In genomic region chr15:31179683-31180082, GRCh38 we compare ENCODE assay signal across 22 cellular contexts.
DNase-seq lines count a peak whose midpoint lies in the region; ATAC-seq and TF ChIP-seq lines count a peak whose summit lies in the region.
"Had no signal": no experiment of that assay in that cellular context is flagged by ENCODE, and none has a peak within 500 bp of the region (broad histone marks: within the 10 kb centered on the region; RNA-seq: fewer than 3 reads in every experiment).

No MANE protein-coding gene starts in this region.

- H3K4me3 ChIP-seq in AG04450 (ENCODE audit: low read depth, low read length) (no peak overlapping the region), smooth muscle cell (no peak overlapping the region)
- H3K4me3 ChIP-seq in CD8-positive, alpha-beta T cell (ENCODE audit: low read depth, low read length), result no peak overlapping the region
- H3K4me3 ChIP-seq: colonic mucosa, gastroesophageal sphincter, K562, mucosa of descending colon, upper lobe of right lung had no signal

- no peak overlapping the region for H3K4me2 ChIP-seq in smooth muscle cell

- H3K4me1 ChIP-seq in CD8-positive, alpha-beta T cell (ENCODE audit: insufficient read depth, low read length), result peaks cover 10% of the 10 kb centered on the region
- H3K4me1 ChIP-seq in smooth muscle cell (ENCODE audit: low read depth), result no peaks in the 10 kb centered on the region
- H3K4me1 ChIP-seq: colonic mucosa, gastroesophageal sphincter, upper lobe of right lung had no signal

- peaks cover 19% of the 10 kb centered on the region for H3K4me1 Mint-ChIP-seq in CD8-positive, alpha-beta T cell (ENCODE audit: low read depth)
- H3K4me1 Mint-ChIP-seq in WTC11, result peaks cover 16% of the 10 kb centered on the region
- peaks cover 23 to 26% of the 10 kb centered on the region in 2 donors for H3K4me1 Mint-ChIP-seq in immature natural killer cell

- no peaks in the 10 kb centered on the region for H3K36me3 ChIP-seq in CD8-positive, alpha-beta T cell (ENCODE audit: insufficient read depth, low read length)
- H3K36me3 ChIP-seq in smooth muscle cell (ENCODE audit: low read depth), result no peaks in the 10 kb centered on the region
- H3K36me3 ChIP-seq: colonic mucosa, gastroesophageal sphincter, upper lobe of right lung had no signal

- 0 out of 2 replicates have a peak, but pooled peaks have one; percentile 11 for TF ChIP-seq CTCF in AG04450 (IDR thresholded peaks at IDR 0.05; ENCODE audit: low read depth, low read length)
- TF ChIP-seq CTCF in CD8-positive, alpha-beta T cell (IDR thresholded peaks at IDR 0.05), result no peak
- TF ChIP-seq CTCF in WTC11 (IDR thresholded peaks at IDR 0.05), result no peak
- no peak for TF ChIP-seq CTCF in smooth muscle cell (IDR thresholded peaks at IDR 0.05; ENCODE audit: borderline replicate concordance, insufficient read depth, poor library complexity, severe bottlenecking)

- ATAC-seq in CD8-positive, alpha-beta T cell, result no peak
- peak; percentile 91 for ATAC-seq in WTC11
- no peak for ATAC-seq in GM21786 (IDR thresholded peaks at IDR 0.05; ENCODE audit: unreplicated experiment)
- ATAC-seq: gastroesophageal sphincter, K562, left lobe of liver, mucosa of descending colon, sciatic nerve, upper lobe of right lung had no signal

- POLR2A ChIA-PET in AG04450 (lab: Yijun Ruan, JAX) (no interaction called here), WTC11 (lab: Charles Lee) (no interaction called here)
- POLR2A ChIA-PET in CD8-positive, alpha-beta T cell (lab: Charles Lee), result no interaction called here

- H3F3A ChIP-seq in smooth muscle cell (ENCODE audit: low read depth), result no peaks in the 10 kb centered on the region

- H3K27me3 Mint-ChIP-seq in CD8-positive, alpha-beta T cell (ENCODE audit: low read depth), result no peaks in the 10 kb centered on the region
- H3K27me3 Mint-ChIP-seq in WTC11 (ENCODE audit: low read depth) (no peaks in the 10 kb centered on the region), immature natural killer cell (ENCODE audit: low read depth in 3 of 3) (peaks cover 2 to 5% (median 4%) of the 10 kb centered on the region in 3 donors)
- H3K27me3 Mint-ChIP-seq: stimulated activated naive CD8-positive, alpha-beta T cell treated with anti-CD3 and anti-CD28 coated beads, Interleukin-15, Interleukin-2, amounts not matched to agents 100 ng/mL and 50 ng/mL, for 24 hours had no signal

- intact Hi-C loops in CD8-positive, alpha-beta T cell (cut with DNase I, micrococcal nuclease), result no loop called here

- H3K27ac ChIP-seq in AG04450 (ENCODE audit: low read depth, low read length) (no peak overlapping the region), smooth muscle cell (ENCODE audit: low read depth) (no peak overlapping the region)
- H3K27ac ChIP-seq in CD8-positive, alpha-beta T cell (ENCODE audit: low read depth, low read length), result no peak overlapping the region
- H3K27ac ChIP-seq: colonic mucosa, gastroesophageal sphincter, upper lobe of right lung had no signal

- peak overlapping the region; percentile 62 for H3K27ac Mint-ChIP-seq in CD8-positive, alpha-beta T cell
- H3K27ac Mint-ChIP-seq in WTC11, result no peak overlapping the region
- H3K27ac Mint-ChIP-seq in immature natural killer cell, result peak overlapping the region; percentile 21 to 76 (median 45)

- H2AFZ ChIP-seq in smooth muscle cell (ENCODE audit: low read depth), result no peak overlapping the region

- DNase-seq in AG04450 (ENCODE audit: low read depth, low spot score) (no peak), WTC11 (ENCODE audit: low spot score) (no peak), immature natural killer cell (peak in 2 of 3 donors; percentile 26), smooth muscle cell (lab: John Stamatoyannopoulos, UW; ENCODE audit: unreplicated experiment) (no peak), superior temporal gyrus (ENCODE audit: extremely low spot score) (no peak), cerebellar nuclear complex (lab: John Stamatoyannopoulos, UW) (no peak)
- no peak for DNase-seq in CD8-positive, alpha-beta T cell
- DNase-seq: activated CD4-positive, CD25-positive, alpha-beta regulatory T cell treated with anti-CD3 and anti-CD28 coated beads, Interleukin-2, amount 50 U/mL, for 72 hours; activated naive CD4-positive, alpha-beta T cell treated with Interleukin-2 at 50 U/mL for 16 hours; colonic mucosa; mucosa of descending colon; NCI-H1092; NCI-H526; occipital lobe; SHP77; upper lobe of right lung had no signal

- CTCF ChIA-PET in AG04450 (lab: Charles Lee), result no interaction called here
- CTCF ChIA-PET in CD8-positive, alpha-beta T cell (lab: Charles Lee), result no interaction called here
- CTCF ChIA-PET in WTC11 (lab: Charles Lee), result no interaction called here

- H3K9ac ChIP-seq in smooth muscle cell (ENCODE audit: low read depth), result no peak overlapping the region

- H3K36me3 Mint-ChIP-seq in CD8-positive, alpha-beta T cell, result no peaks in the 10 kb centered on the region
- H3K36me3 Mint-ChIP-seq in WTC11 (peaks cover 14% of the 10 kb centered on the region), immature natural killer cell (peaks cover 0 to 24% (median 4%) of the 10 kb centered on the region in 3 donors)

- H3K9me3 Mint-ChIP-seq in CD8-positive, alpha-beta T cell, result peaks cover 15% of the 10 kb centered on the region
- H3K9me3 Mint-ChIP-seq in WTC11 (peaks cover 38% of the 10 kb centered on the region), immature natural killer cell (peaks cover 1 to 35% (median 15%) of the 10 kb centered on the region in 6 donors)
- H3K9me3 Mint-ChIP-seq: stimulated activated naive CD8-positive, alpha-beta T cell treated with anti-CD3 and anti-CD28 coated beads, Interleukin-15, Interleukin-2, amounts not matched to agents 100 ng/mL and 50 ng/mL, for 24 hours had no signal

- no peaks in the 10 kb centered on the region for H4K20me1 ChIP-seq in smooth muscle cell (ENCODE audit: low read depth)

- H3K9me3 ChIP-seq in AG04450 (ENCODE audit: control insufficient read depth, insufficient read depth, low read length), result no peaks in the 10 kb centered on the region; the same call in 1 of the 2 replicates
- no peaks in the 10 kb centered on the region for H3K9me3 ChIP-seq in CD8-positive, alpha-beta T cell (ENCODE audit: low read length)
- H3K9me3 ChIP-seq in smooth muscle cell (replicated peaks; ENCODE audit: low read depth), result peaks cover 7% of the 10 kb centered on the region
- H3K9me3 ChIP-seq: colonic mucosa had no signal

- H3K79me2 ChIP-seq in smooth muscle cell (ENCODE audit: low read depth), result no peaks in the 10 kb centered on the region

- H3K27me3 ChIP-seq in AG04450 (ENCODE audit: control insufficient read depth, insufficient read depth, low read length) (peaks cover 2% of the 10 kb centered on the region), smooth muscle cell (ENCODE audit: low read depth) (no peaks in the 10 kb centered on the region)
- H3K27me3 ChIP-seq in CD8-positive, alpha-beta T cell (ENCODE audit: insufficient read depth, low read length), result no peaks in the 10 kb centered on the region
- H3K27me3 ChIP-seq: colonic mucosa, gastroesophageal sphincter, upper lobe of right lung had no signal

- H3K4me3 Mint-ChIP-seq in CD8-positive, alpha-beta T cell, result peak overlapping the region; percentile 35
- H3K4me3 Mint-ChIP-seq in WTC11 (no peak overlapping the region), immature natural killer cell (peak overlapping the region; percentile 55 to 74 (median 63))
- H3K4me3 Mint-ChIP-seq: stimulated activated naive CD8-positive, alpha-beta T cell treated with anti-CD3 and anti-CD28 coated beads, Interleukin-15, Interleukin-2, amounts not matched to agents 100 ng/mL and 50 ng/mL, for 24 hours had no signal

TF ChIP-seq in WTC11, 78 proteins besides CTCF, POLR2A, EP300 and RAD21:
- TF ChIP-seq NR1H2 (CRISPR knock-in tag; IDR thresholded peaks at IDR 0.05) (no peak), ATF2 (CRISPR knock-in tag; IDR thresholded peaks at IDR 0.05; ENCODE audit: borderline replicate concordance, low read depth) (no peak), NR2C2 (CRISPR knock-in tag; IDR thresholded peaks at IDR 0.05) (no peak), HMGXB4 (CRISPR knock-in tag; IDR thresholded peaks at IDR 0.05) (no peak)

Comparison
In these comparisons a context has a peak if more than half of its experiments do, and no peak if none do; other contexts are left out.
1. DNase-seq: peak in immature natural killer cell (2 of 3); none in AG04450 (single experiment), CD8-positive, alpha-beta T cell (0 of 7), WTC11 (single experiment), smooth muscle cell (single experiment), superior temporal gyrus (single experiment) and cerebellar nuclear complex (0 of 2).